Comparison of ENCODE assay signal across 36 cellular contexts in genomic region chr1:115572710-115573109, GRCh38.
"Had no signal": no experiment of that assay in that cellular context is flagged by ENCODE, and none has a peak within 500 bp of the region (broad histone marks: within the 10 kb centered on the region; RNA-seq: fewer than 3 reads in every experiment).

No MANE protein-coding gene starts in this region.

- DNase-seq: Karpas-422, Kasumi-1, MG63, MM.1S, MV-4-11, NCI-H1048, NCI-H1092, NCI-H1092 treated with DMSO at 0.1 percent for 48 hours, NCI-H1105, NCI-H1105 treated with DMSO at 0.1 percent for 48 hours, NCI-H1417, NCI-H1417 treated with DMSO at 0.1 percent for 48 hours, NCI-H1436, NCI-H1436 treated with DMSO at 0.1 percent for 48 hours, NCI-H146, NCI-H1694, NCI-H1694 treated with DMSO at 0.1 percent for 48 hours, NCI-H187, NCI-H187 treated with DMSO at 0.1 percent for 48 hours, NCI-H1930, NCI-H2029, NCI-H2029 treated with DMSO at 0.1 percent for 48 hours, NCI-H2081, NCI-H2081 treated with DMSO at 0.1 percent for 48 hours, NCI-H2107, NCI-H2171, NCI-H2171 treated with DMSO at 0.1 percent for 48 hours, NCI-H2227 treated with DMSO at 0.1 percent for 48 hours, NCI-H226, NCI-H345, NCI-H446, NCI-H446 treated with DMSO at 0.1 percent for 48 hours, NCI-H510A, NCI-H510A treated with DMSO at 0.1 percent for 48 hours, NCI-H524, NCI-H524 treated with DMSO at 0.1 percent for 48 hours had no signal

- H3K27me3 ChIP-seq: MG63 had no signal

- H3K36me3 ChIP-seq: MG63 had no signal

- H3K4me3 ChIP-seq: MG63 had no signal
